9 cellular contexts compared by ENCODE assay signal in genomic region chr6:71181565-71181964, GRCh38.
DNase-seq lines count a peak whose midpoint lies in the region; ATAC-seq and TF ChIP-seq lines count a peak whose summit lies in the region.
"Had no signal": no experiment of that assay in that cellular context is flagged by ENCODE, and none has a peak within 500 bp of the region (broad histone marks: within the 10 kb centered on the region; RNA-seq: fewer than 3 reads in every experiment).

No MANE protein-coding gene starts in this region.

- H2BK15ac ChIP-seq in neuronal stem cell (ENCODE audit: low read length) = no peak overlapping the region

- WGBS in esophagus muscularis mucosa = 61% methylated on average over 1 of the region's 1 CpG
- no CpG with 5 or more reads among the region's 1 CpG for WGBS in neuronal stem cell (ENCODE audit: extremely low coverage in 2 of 2, insufficient read length in 2 of 2, insufficient replicate concordance in 1 of 2), 2 donors

- H2AFZ ChIP-seq in neuronal stem cell (ENCODE audit: low read length) = peak overlapping the region; percentile 48

- no peak overlapping the region for H3K9ac ChIP-seq in neuronal stem cell (ENCODE audit: low read depth, low read length, poor library complexity)

- no peak for TF ChIP-seq EP300 in esophagus muscularis mucosa (IDR thresholded peaks at IDR 0.05)

- no peak overlapping the region for H2BK5ac ChIP-seq in neuronal stem cell (ENCODE audit: low read length)

- H2BK120ac ChIP-seq in neuronal stem cell (ENCODE audit: low read depth, low read length) = no peak overlapping the region

- H3K14ac ChIP-seq in neuronal stem cell (ENCODE audit: low read length) = no peak overlapping the region

- no peak overlapping the region for H3K4ac ChIP-seq in neuronal stem cell (ENCODE audit: low read length)

- H3K36me3 ChIP-seq in esophagus muscularis mucosa = no peaks in the 10 kb centered on the region
- H3K36me3 ChIP-seq in neuronal stem cell (replicated peaks in 1 of 2; ENCODE audit: control insufficient read depth in 2 of 2, insufficient read depth in 2 of 2, low read length in 2 of 2) = no peaks in the 10 kb centered on the region

- no peak overlapping the region for H4K91ac ChIP-seq in neuronal stem cell (ENCODE audit: low read depth, low read length, poor library complexity)

- H3K18ac ChIP-seq in neuronal stem cell (ENCODE audit: low read length) = no peak overlapping the region

- H3K27ac ChIP-seq in esophagus muscularis mucosa (replicated peaks in 1 of 4) (no peak overlapping the region), neuronal stem cell (replicated peaks; ENCODE audit: low read length) (no peak overlapping the region)

- no peaks in the 10 kb centered on the region for H3K79me1 ChIP-seq in neuronal stem cell (ENCODE audit: low read depth, low read length)

- intact Hi-C loops in esophagus muscularis mucosa (cut with DNase I) = loop anchor here (10.0 kb wide), 1 partner anchor 333 kb away; no protein-coding TSS in a partner anchor

- no peak overlapping the region for H3K4me3 ChIP-seq in esophagus muscularis mucosa
- no peak overlapping the region for H3K4me3 ChIP-seq in neuronal stem cell (ENCODE audit: low read length in 2 of 2)

- H3K27me3 ChIP-seq in esophagus muscularis mucosa (no peaks in the 10 kb centered on the region), neuronal stem cell (ENCODE audit: control insufficient read depth in 3 of 3, insufficient read depth in 3 of 3, low read depth in 1 of 3, low read length in 3 of 3) (no peaks in the 10 kb centered on the region)

- H2BK12ac ChIP-seq in neuronal stem cell (ENCODE audit: low read length) = no peak overlapping the region

- H3K23ac ChIP-seq in neuronal stem cell (ENCODE audit: low read depth, low read length, poor library complexity) = no peak overlapping the region

- ATAC-seq in HG03342 (IDR thresholded peaks at IDR 0.05; ENCODE audit: unreplicated experiment) (no peak), HG03045 (IDR thresholded peaks at IDR 0.05; ENCODE audit: unreplicated experiment) (no peak), HG02884 (IDR thresholded peaks at IDR 0.05; ENCODE audit: unreplicated experiment) (no peak)

- no peak overlapping the region for H2AK5ac ChIP-seq in neuronal stem cell (ENCODE audit: low read depth, low read length)

- DNase-seq in GM03348 (ENCODE audit: low spot score) (peak; percentile 89), NCI-H226 (peak; percentile 94), esophagus muscularis mucosa (ENCODE audit: extremely low spot score) (peak; percentile 29), neuronal stem cell (ENCODE audit: low spot score) (peak; percentile 8), activated gamma-delta T cell (lab: John Stamatoyannopoulos, UW) (no peak)
- DNase-seq: posterior cingulate gyrus had no signal

- TF ChIP-seq POLR2A in esophagus muscularis mucosa (IDR thresholded peaks at IDR 0.05; ENCODE audit: low read depth) = no peak

- no peak for TF ChIP-seq CTCF in esophagus muscularis mucosa (IDR thresholded peaks at IDR 0.05)

- H4K8ac ChIP-seq in neuronal stem cell (ENCODE audit: low read depth, low read length) = no peak overlapping the region

- no peak overlapping the region for H3K4me2 ChIP-seq in neuronal stem cell (ENCODE audit: insufficient read depth, low read length, poor library complexity, severe bottlenecking)

- H3K4me1 ChIP-seq in esophagus muscularis mucosa (no peaks in the 10 kb centered on the region), neuronal stem cell (ENCODE audit: control insufficient read depth in 2 of 2, insufficient read depth in 1 of 2, low read depth in 1 of 2, low read length in 2 of 2) (peaks cover 3 to 4% of the 10 kb centered on the region in 2 donors)

- H3K9me3 ChIP-seq in esophagus muscularis mucosa (no peaks in the 10 kb centered on the region), neuronal stem cell (replicated peaks in 1 of 2; ENCODE audit: control insufficient read depth in 2 of 2, insufficient read depth in 1 of 2, low read depth in 1 of 2, low read length in 2 of 2) (peaks cover 0 to 9% of the 10 kb centered on the region in 2 donors)
